Comparison of ENCODE assay signal across 10 cellular contexts in genomic region chr6:44041461-44042260, GRCh38.
DNase-seq lines count a peak whose midpoint lies in the region; ATAC-seq, FAIRE-seq and TF ChIP-seq lines count a peak whose summit lies in the region.
"Had no signal": no experiment of that assay in that cellular context is flagged by ENCODE, and none has a peak within 500 bp of the region (broad histone marks: within the 10 kb centered on the region; RNA-seq: fewer than 3 reads in every experiment).

No MANE protein-coding gene starts in this region.

- no peaks in the 10 kb centered on the region for H4K20me1 ChIP-seq in astrocyte (ENCODE audit: insufficient read depth, low read length)

- TF ChIP-seq CTCF in astrocyte (IDR thresholded peaks at IDR 0.05; ENCODE audit: insufficient read depth, low read depth, low read length) (no peak), kidney (IDR thresholded peaks at IDR 0.05; ENCODE audit: borderline replicate concordance, extremely low read depth, insufficient read depth) (no peak)

- peaks cover 35% of the 10 kb centered on the region for H3K4me1 ChIP-seq in astrocyte (ENCODE audit: insufficient read depth, low read length)
- peaks cover 0 to 6% of the 10 kb centered on the region in 2 donors for H3K4me1 ChIP-seq in kidney (ENCODE audit: control insufficient read depth in 1 of 2, insufficient read depth in 1 of 2, low read depth in 1 of 2, low read length in 2 of 2)
- no peaks in the 10 kb centered on the region for H3K4me1 ChIP-seq in aorta (ENCODE audit: control insufficient read depth in 1 of 2, insufficient read depth in 2 of 2, low read length in 2 of 2)

- H2AFZ ChIP-seq in astrocyte (ENCODE audit: low read depth, low read length): no peak overlapping the region

- H3K4me3 ChIP-seq in astrocyte (ENCODE audit: insufficient read depth, low read depth, low read length) (no peak overlapping the region), kidney (ENCODE audit: low read length in 2 of 2) (no peak overlapping the region), aorta (ENCODE audit: low read length in 2 of 2) (no peak overlapping the region)

- WGBS in aorta, 2 donors: 87 to 89% methylated on average over 10 of the region's 10 CpGs

- peaks cover 9% of the 10 kb centered on the region for H3K27me3 Mint-ChIP-seq in astrocyte (ENCODE audit: low read depth, unreplicated experiment)

- H3K27me3 ChIP-seq in astrocyte (ENCODE audit: insufficient read depth, low read length) (no peaks in the 10 kb centered on the region), aorta (ENCODE audit: control insufficient read depth in 1 of 2, insufficient read depth in 2 of 2, low read length in 1 of 2) (no peaks in the 10 kb centered on the region)

- H3K4me2 ChIP-seq in astrocyte (ENCODE audit: low read length): peak overlapping the region; percentile 76

- H3K79me2 ChIP-seq in astrocyte (ENCODE audit: insufficient read depth, low read length): no peaks in the 10 kb centered on the region

- H3K4me1 Mint-ChIP-seq in astrocyte (ENCODE audit: low read depth, unreplicated experiment): peaks cover 40% of the 10 kb centered on the region

- H3K9me3 Mint-ChIP-seq in astrocyte (ENCODE audit: unreplicated experiment): no peaks in the 10 kb centered on the region

- H3K9me3 ChIP-seq in astrocyte (ENCODE audit: insufficient read depth, low read depth, low read length) (no peaks in the 10 kb centered on the region), kidney (ENCODE audit: control insufficient read depth in 1 of 2, low read length in 2 of 2) (no peaks in the 10 kb centered on the region), aorta (ENCODE audit: control insufficient read depth, low read length) (no peaks in the 10 kb centered on the region)

- peak overlapping the region; percentile 68 for H3K4me3 Mint-ChIP-seq in astrocyte (ENCODE audit: unreplicated experiment)

- H3K9ac ChIP-seq in astrocyte (ENCODE audit: low read length) (peak overlapping the region; percentile 76), kidney (ENCODE audit: low read length in 2 of 2) (no peak overlapping the region)

- no peaks in the 10 kb centered on the region for H3K36me3 Mint-ChIP-seq in astrocyte (ENCODE audit: low read depth, unreplicated experiment)

- intact Hi-C loops in kidney (cut with DNase I) (no loop called here), aorta (cut with DNase I) (no loop called here)

- DNase-seq in stimulated activated CD4-positive, alpha-beta T cell treated with anti-CD3 and anti-CD28 coated beads, Interleukin-15, amount 100 ng/mL, for 24 hours: peak; percentile 18
- no peak for DNase-seq in stimulated activated CD4-positive, alpha-beta T cell treated with anti-CD3 and anti-CD28 coated beads, Interleukin-12 subunit alpha, Interleukin-12 subunit beta, amount 100 ng/mL, for 4 hours
- peak; percentile 99 for DNase-seq in astrocyte (ENCODE audit: low read depth)
- peak; percentile 31 for DNase-seq in kidney
- peak; percentile 40 to 58 for DNase-seq in aorta
- DNase-seq in NCI-H1092 treated with DMSO at 0.1 percent for 48 hours (lab: John Stamatoyannopoulos, UW): no peak
- DNase-seq in NCI-H2171 treated with DMSO at 0.1 percent for 48 hours (lab: John Stamatoyannopoulos, UW): no peak
- DNase-seq: NCI-H1048 had no signal

- no peaks in the 10 kb centered on the region for H3K36me3 ChIP-seq in astrocyte (ENCODE audit: insufficient read depth, low read length)
- no peaks in the 10 kb centered on the region for H3K36me3 ChIP-seq in kidney (ENCODE audit: control insufficient read depth in 1 of 2, insufficient read depth in 2 of 2, low read length in 2 of 2)
- H3K36me3 ChIP-seq in aorta (ENCODE audit: control insufficient read depth in 1 of 2, insufficient read depth in 2 of 2, low read length in 1 of 2): no peaks in the 10 kb centered on the region

- H3K27ac ChIP-seq in astrocyte (ENCODE audit: low read depth, low read length): peak overlapping the region; percentile 93
- H3K27ac ChIP-seq in kidney (ENCODE audit: low read depth in 2 of 2, low read length in 2 of 2): no peak overlapping the region
- no peak overlapping the region for H3K27ac ChIP-seq in aorta (ENCODE audit: low read depth in 1 of 2, low read length in 2 of 2)

- H3K27ac Mint-ChIP-seq in astrocyte (ENCODE audit: unreplicated experiment): peak overlapping the region; percentile 93

- no peak for FAIRE-seq in astrocyte (lab: Jason Lieb, UNC)
- FAIRE-seq in kidney (lab: Jason Lieb, UNC): no peak
- FAIRE-seq: G401.6 had no signal

- ATAC-seq in aorta (ENCODE audit: low FRiP score) (no peak), GM19467 (IDR thresholded peaks at IDR 0.05; ENCODE audit: unreplicated experiment) (no peak)

Comparison
In these comparisons a context has a peak if more than half of its experiments do, and no peak if none do; other contexts are left out.
1. DNase-seq: peak in stimulated activated CD4-positive, alpha-beta T cell treated with anti-CD3 and anti-CD28 coated beads, Interleukin-15, amount 100 ng/mL, for 24 hours (single experiment), astrocyte (single experiment), kidney (single experiment) and aorta (2 of 2); none in stimulated activated CD4-positive, alpha-beta T cell treated with anti-CD3 and anti-CD28 coated beads, Interleukin-12 subunit alpha, Interleukin-12 subunit beta, amount 100 ng/mL, for 4 hours (single experiment), NCI-H1092 treated with DMSO at 0.1 percent for 48 hours (single experiment) and NCI-H2171 treated with DMSO at 0.1 percent for 48 hours (single experiment).